Comparison of ENCODE assay signal across 9 cellular contexts in genomic region chr22:42683599-42684283, GRCh38. TPM values are rescaled to one million over a fixed set of nuclear protein-coding genes. Genes with fewer than 3 reads are reported as not detected.
A peak's percentile ranks its signal among the peaks of the same experiment; 100 is the strongest.
DNase-seq lines count a peak whose midpoint lies in the region; TF ChIP-seq lines count a peak whose summit lies in the region.
"Had no signal": no experiment of that assay in that cellular context is flagged by ENCODE, and none has a peak within 500 bp of the region (broad histone marks: within the 10 kb centered on the region; RNA-seq: fewer than 3 reads in every experiment).

No MANE protein-coding gene starts in this region.

- H3K9me3 ChIP-seq in SK-N-SH (no peaks in the 10 kb centered on the region), muscle layer of duodenum (ENCODE audit: control insufficient read depth in 1 of 2, low read length in 2 of 2) (no peaks in the 10 kb centered on the region), tibial nerve (no peaks in the 10 kb centered on the region)

- H3K27ac ChIP-seq in SK-N-SH (ENCODE audit: low read depth in 2 of 2, low read length in 1 of 2) (peak overlapping the region in 1 of 2 experiments; percentile 28; a peak in 1 of 4 replicates), muscle layer of duodenum (ENCODE audit: low read length) (peak overlapping the region; percentile 32), tibial nerve (peak overlapping the region in 3 of 4 donors; percentile 51 to 88 (median 77))

- POLR2A ChIA-PET in SK-N-SH (lab: Yijun Ruan, JAX): no interaction called here

- peak; percentile 65 for DNase-seq in SK-N-SH
- peak; percentile 81 for DNase-seq in fibroblast of peridontal ligament (ENCODE audit: extremely low read depth)
- no peak for DNase-seq in tibial nerve (ENCODE audit: low spot score in 2 of 2)
- no peak for DNase-seq in activated CD4-positive, CD25-positive, alpha-beta regulatory T cell treated with anti-CD3 and anti-CD28 coated beads, Interleukin-2, amount 50 U/mL, for 72 hours
- no peak for DNase-seq in MV-4-11 (lab: John Stamatoyannopoulos, UW)
- no peak for DNase-seq in GM10266 (ENCODE audit: extremely low spot score)
- DNase-seq: NCI-H69 had no signal

- TF ChIP-seq CTCF in SK-N-SH (IDR thresholded peaks at IDR 0.05) (no peak), tibial nerve (IDR thresholded peaks at IDR 0.05) (no peak), GM10266 (IDR thresholded peaks at IDR 0.05; ENCODE audit: control insufficient read depth, insufficient read depth, low read depth, missing control alignments) (no peak)

- H3K79me2 ChIP-seq in SK-N-SH (ENCODE audit: insufficient read depth): no peaks in the 10 kb centered on the region

- no peaks in the 10 kb centered on the region for H3F3A ChIP-seq in SK-N-SH (replicated peaks; ENCODE audit: insufficient read depth)

- no peak for TF ChIP-seq RAD21 in SK-N-SH (IDR thresholded peaks at IDR 0.05; ENCODE audit: low read length)

- CTCF ChIA-PET in SK-N-SH (lab: Yijun Ruan, JAX): no interaction called here

- H3K36me3 ChIP-seq in SK-N-SH (replicated peaks in 1 of 2; ENCODE audit: control insufficient read depth in 1 of 2, insufficient read depth in 2 of 2, low read length in 1 of 2) (no peaks in the 10 kb centered on the region), muscle layer of duodenum (ENCODE audit: control insufficient read depth in 1 of 2, insufficient read depth in 2 of 2, low read length in 2 of 2) (no peaks in the 10 kb centered on the region), tibial nerve (no peaks in the 10 kb centered on the region)

- H4K20me1 ChIP-seq in SK-N-SH (ENCODE audit: insufficient read depth): no peaks in the 10 kb centered on the region

- H3K27me3 ChIP-seq in SK-N-SH (ENCODE audit: insufficient read depth): no peaks in the 10 kb centered on the region
- H3K27me3 ChIP-seq in muscle layer of duodenum (ENCODE audit: low read depth, low read length): no peaks in the 10 kb centered on the region
- no peaks in the 10 kb centered on the region for H3K27me3 ChIP-seq in tibial nerve

- TF ChIP-seq POLR2A in tibial nerve (IDR thresholded peaks at IDR 0.05): no peak

- H3K9me2 ChIP-seq in SK-N-SH: no peaks in the 10 kb centered on the region

- 100% methylated on average over 2 of the region's 8 CpGs for WGBS in SK-N-SH (ENCODE audit: low lambda C conversion rate)
- WGBS in tibial nerve, 2 donors: 53 to 57% methylated on average over 3 to 4 of the region's 8 CpGs

- no peak overlapping the region for H3K9ac ChIP-seq in SK-N-SH

- peaks cover 8 to 24% of the 10 kb centered on the region in 2 experiments; a peak in 2 of 4 replicates for H3K4me1 ChIP-seq in SK-N-SH (ENCODE audit: control insufficient read depth in 1 of 2, insufficient read depth in 2 of 2, low read depth in 1 of 2, low read length in 1 of 2)
- H3K4me1 ChIP-seq in muscle layer of duodenum (ENCODE audit: control insufficient read depth in 1 of 2, insufficient read depth in 2 of 2, low read length in 2 of 2): peaks cover 26 to 59% of the 10 kb centered on the region in 2 donors
- H3K4me1 ChIP-seq in tibial nerve: peaks cover 0 to 76% (median 49%) of the 10 kb centered on the region in 4 donors

- H3K4me2 ChIP-seq in SK-N-SH: no peak overlapping the region

- H2AFZ ChIP-seq in SK-N-SH (ENCODE audit: low read depth): no peak overlapping the region

- H3K4me3 ChIP-seq in SK-N-SH (ENCODE audit: low read depth in 2 of 2, low read length in 1 of 2) (no peak overlapping the region), muscle layer of duodenum (ENCODE audit: low read depth in 1 of 2, low read length in 2 of 2) (no peak overlapping the region), tibial nerve (no peak overlapping the region)

- TF ChIP-seq EP300 in SK-N-SH (IDR thresholded peaks at IDR 0.05; ENCODE audit: borderline replicate concordance in 1 of 2, low read depth in 1 of 2, low read length in 1 of 2) (no peak), tibial nerve (IDR thresholded peaks at IDR 0.05) (peak in 1 of 2 donors; percentile 28)

TF ChIP-seq in SK-N-SH, 30 proteins besides CTCF, POLR2A, EP300 and RAD21:
- TF ChIP-seq GATA2 (CRISPR knock-in tag; IDR thresholded peaks at IDR 0.05) (no peak), SIN3A (IDR thresholded peaks at IDR 0.05; ENCODE audit: borderline replicate concordance, low read depth, low read length) (no peak), RXRA (IDR thresholded peaks at IDR 0.05; ENCODE audit: borderline replicate concordance, low read depth) (no peak), FOXM1 (IDR thresholded peaks at IDR 0.05; ENCODE audit: low read depth) (no peak), CHD2 (IDR thresholded peaks at IDR 0.05; ENCODE audit: low read length, partially characterized antibody) (no peak), FOSL2 (IDR thresholded peaks at IDR 0.05; ENCODE audit: borderline replicate concordance, low read depth) (no peak), ZBTB33 (IDR thresholded peaks at IDR 0.05; ENCODE audit: borderline replicate concordance, low read depth) (no peak), YY1 (IDR thresholded peaks at IDR 0.05; ENCODE audit: low read depth) (no peak)
TF ChIP-seq in SK-N-SH: peak in this region for 0.

RNA-seq across cellular contexts. Expression of gene CYB5R3, which starts 34.5 kb away (rescaled TPM):
- polyA plus RNA-seq in SK-N-SH (2012; rRNA removed): 86.8 and 106 TPM in 2 replicates
- 56.6 and 75.2 TPM in 2 replicates for polyA plus RNA-seq in SK-N-SH (2012; cell fraction: cytosol; rRNA removed)
- 58.9 and 65.5 TPM in 2 replicates for polyA plus RNA-seq in SK-N-SH (2012; cell fraction: nucleus; rRNA removed)
- total RNA-seq in tibial nerve: 100 to 1,000 TPM; 134 to 200 (median 176) TPM

RNA-seq across cellular contexts. Expression of gene A4GALT, which starts 36.9 kb away (rescaled TPM):
- 5.2 and 9.5 TPM in 2 replicates for polyA plus RNA-seq in SK-N-SH (2012; rRNA removed)
- 5.3 and 6.8 TPM in 2 replicates for polyA plus RNA-seq in SK-N-SH (2012; cell fraction: cytosol; rRNA removed)
- 6.1 and 6.4 TPM in 2 replicates for polyA plus RNA-seq in SK-N-SH (2012; cell fraction: nucleus; rRNA removed)
- 100 to 1,000 TPM in 2 of 4 donors, 10 to 100 TPM in 2; 73.0 to 146 (median 99.0) TPM for total RNA-seq in tibial nerve
- total RNA-seq: T-helper 1 cell treated with Interleukin-12 subunit alpha and Interleukin-12 subunit beta and Interleukin-4 antibody, amounts not matched to agents 30 ng/mL and 1 ng/mL, for 36 hours had no signal

RNA-seq across cellular contexts. Expression of gene ATP5MGL, which starts 43.3 kb away (rescaled TPM):
- polyA plus RNA-seq in SK-N-SH (2012; rRNA removed): not detected in 2 replicates
- polyA plus RNA-seq in SK-N-SH (2012; cell fraction: cytosol; rRNA removed): not detected in 2 replicates
- 0.07 TPM in 1 of 2 replicates, not detected in the other for polyA plus RNA-seq in SK-N-SH (2012; cell fraction: nucleus; rRNA removed)
- 1 to 10 TPM in 1 of 4 donors, not detected in 3; 2.7 TPM for total RNA-seq in tibial nerve

Comparison
In these comparisons a context has a peak if more than half of its experiments do, and no peak if none do; other contexts are left out.
1. DNase-seq: peak in SK-N-SH (single experiment) and fibroblast of peridontal ligament (single experiment); none in tibial nerve (0 of 2), activated CD4-positive, CD25-positive, alpha-beta regulatory T cell treated with anti-CD3 and anti-CD28 coated beads, Interleukin-2, amount 50 U/mL, for 72 hours (single experiment), MV-4-11 (single experiment) and GM10266 (single experiment).